ENCODE assay signal across 12 cellular contexts in genomic region chr2:56053679-56054078, GRCh38.
DNase-seq lines count a peak whose midpoint lies in the region; ATAC-seq and TF ChIP-seq lines count a peak whose summit lies in the region.
"Had no signal": no experiment of that assay in that cellular context is flagged by ENCODE, and none has a peak within 500 bp of the region (broad histone marks: within the 10 kb centered on the region; RNA-seq: fewer than 3 reads in every experiment).

No MANE protein-coding gene starts in this region.

- no peak overlapping the region for H2BK15ac ChIP-seq in mesendoderm (replicated peaks; ENCODE audit: low read depth)

- no peak overlapping the region for H3K4ac ChIP-seq in mesendoderm (ENCODE audit: low read depth, low read length)

- H2AK5ac ChIP-seq in mesendoderm (ENCODE audit: low read length): no peak overlapping the region

- POLR2A ChIA-PET in HCT116 (lab: Charles Lee): no interaction called here
- POLR2A ChIA-PET in CD4-positive, alpha-beta T cell (lab: Charles Lee): no interaction called here

- no peak overlapping the region for H3K56ac ChIP-seq in mesendoderm (ENCODE audit: low read length)

- H3K18ac ChIP-seq in mesendoderm (ENCODE audit: low read length): no peak overlapping the region

- RAD21 ChIA-PET in HCT116 (lab: Charles Lee; ENCODE audit: low non-redundant PET in 1 of 2, low total read pairs in 2 of 2, uncharacterized antibody in 2 of 2, unreplicated experiment in 2 of 2): no interaction called here

- no peak for TF ChIP-seq CTCF in HCT116 (IDR thresholded peaks at IDR 0.05 in 2 of 3, conservative IDR thresholded peaks at IDR 0.05 in 1 of 3; ENCODE audit: borderline replicate concordance in 1 of 3, insufficient read depth in 1 of 3, low read depth in 2 of 3, low read length in 2 of 3)
- TF ChIP-seq CTCF in colonic mucosa (IDR thresholded peaks at IDR 0.05): no peak
- TF ChIP-seq CTCF in CD4-positive, alpha-beta T cell (IDR thresholded peaks at IDR 0.05): no peak

- TF ChIP-seq RAD21 in HCT116 (IDR thresholded peaks at IDR 0.05; ENCODE audit: low read depth): no peak

- TF ChIP-seq POLR2A in HCT116 (IDR thresholded peaks at IDR 0.05; ENCODE audit: borderline replicate concordance, extremely low read depth, insufficient read depth, insufficient read length) (no peak), erythroblast (IDR thresholded peaks at IDR 0.05; ENCODE audit: low read length) (no peak)

- H3K4me3 ChIP-seq in HCT116 (replicated peaks in 1 of 2; ENCODE audit: low read depth in 1 of 2, low read length in 2 of 2): no peak overlapping the region
- no peak overlapping the region for H3K4me3 ChIP-seq in mesendoderm (ENCODE audit: low read length)
- H3K4me3 ChIP-seq in colonic mucosa: no peak overlapping the region
- H3K4me3 ChIP-seq: A549 had no signal

- no peak for ATAC-seq in HCT116
- ATAC-seq in CD4-positive, alpha-beta T cell (ENCODE audit: poor library complexity): no peak
- ATAC-seq: A549 had no signal

- no peak overlapping the region for H3K4me3 Mint-ChIP-seq in CD4-positive, alpha-beta T cell
- H3K4me3 Mint-ChIP-seq: CD8-positive, alpha-beta memory T cell had no signal

- H3K36me3 ChIP-seq in HCT116 (ENCODE audit: control insufficient read depth in 1 of 2, insufficient read depth in 2 of 2, low read length in 2 of 2) (no peaks in the 10 kb centered on the region), mesendoderm (ENCODE audit: control insufficient read depth, insufficient read depth, low read length) (no peaks in the 10 kb centered on the region), colonic mucosa (no peaks in the 10 kb centered on the region)
- H3K36me3 ChIP-seq: BE2C had no signal

- H4K5ac ChIP-seq in mesendoderm (ENCODE audit: low read length): no peak overlapping the region

- CTCF ChIA-PET in HCT116 (lab: Charles Lee): no interaction called here
- CTCF ChIA-PET in CD4-positive, alpha-beta T cell (lab: Charles Lee): no interaction called here

- H3K27me3 ChIP-seq in HCT116 (ENCODE audit: insufficient read depth, low read length) (no peaks in the 10 kb centered on the region), mesendoderm (ENCODE audit: insufficient read depth, low read length, poor library complexity) (no peaks in the 10 kb centered on the region), colonic mucosa (no peaks in the 10 kb centered on the region)
- no peaks in the 10 kb centered on the region for H3K27me3 ChIP-seq in CD4-positive, alpha-beta T cell (ENCODE audit: control insufficient read depth, insufficient read depth, low read length)
- H3K27me3 ChIP-seq: BE2C had no signal

- H3K27ac ChIP-seq in HCT116 (ENCODE audit: low read depth, low read length): no peak overlapping the region
- no peak overlapping the region for H3K27ac ChIP-seq in mesendoderm (ENCODE audit: low read depth, low read length)
- no peak overlapping the region for H3K27ac ChIP-seq in colonic mucosa
- H3K27ac ChIP-seq in CD4-positive, alpha-beta T cell (ENCODE audit: low read depth, low read length): no peak overlapping the region
- H3K27ac ChIP-seq: A549, C4-2B had no signal

- H3K4me1 Mint-ChIP-seq in CD4-positive, alpha-beta T cell (ENCODE audit: low read depth): no peaks in the 10 kb centered on the region
- H3K4me1 Mint-ChIP-seq: CD8-positive, alpha-beta memory T cell had no signal

- H3K9me3 Mint-ChIP-seq in CD4-positive, alpha-beta T cell: no peaks in the 10 kb centered on the region

- H2BK120ac ChIP-seq in mesendoderm (ENCODE audit: low read depth, low read length): no peak overlapping the region

- H2AFZ ChIP-seq in HCT116 (ENCODE audit: low read depth, low read length, poor library complexity, severe bottlenecking): no peak overlapping the region

- H3K9ac ChIP-seq in HCT116 (ENCODE audit: low read length) (no peak overlapping the region), mesendoderm (ENCODE audit: low read length) (no peak overlapping the region), colonic mucosa (ENCODE audit: low read depth in 2 of 2, low read length in 2 of 2) (no peak overlapping the region)

- H4K20me1 ChIP-seq in HCT116 (ENCODE audit: insufficient read depth): no peaks in the 10 kb centered on the region

- H3K4me1 ChIP-seq in HCT116 (ENCODE audit: control insufficient read depth in 1 of 2, insufficient read depth in 2 of 2, low read length in 2 of 2) (no peaks in the 10 kb centered on the region), mesendoderm (ENCODE audit: control insufficient read depth, low read depth, low read length) (no peaks in the 10 kb centered on the region), colonic mucosa (no peaks in the 10 kb centered on the region)
- H3K4me1 ChIP-seq: A549, BE2C had no signal

- no peaks in the 10 kb centered on the region for H3K9me2 ChIP-seq in HCT116 (ENCODE audit: insufficient read depth)

- H3K4me2 ChIP-seq in HCT116 (ENCODE audit: low read length): no peak overlapping the region
- H3K4me2 ChIP-seq in mesendoderm (ENCODE audit: low read length): no peak overlapping the region
- H3K4me2 ChIP-seq: A549 had no signal

- no peaks in the 10 kb centered on the region for H3K9me3 ChIP-seq in HCT116 (ENCODE audit: control insufficient read depth in 1 of 2, insufficient read depth in 1 of 2, low read depth in 1 of 2, low read length in 2 of 2)
- H3K9me3 ChIP-seq in colonic mucosa: no peaks in the 10 kb centered on the region
- no peaks in the 10 kb centered on the region for H3K9me3 ChIP-seq in CD4-positive, alpha-beta T cell (ENCODE audit: control insufficient read depth, low read length)
- H3K9me3 ChIP-seq: BE2C had no signal

- WGBS in mesendoderm (ENCODE audit: extremely low coverage, insufficient coverage, low lambda C conversion rate): no CpG with 5 or more reads among the region's 3 CpGs

- no peaks in the 10 kb centered on the region for H3K79me1 ChIP-seq in mesendoderm (ENCODE audit: low read length)

- BruUV-seq in HCT116 (replicated peaks; lab: Mats Ljungman, UMichigan): no TSS peak

- intact Hi-C loops in HCT116 (cut with micrococcal nuclease) (no loop called here), colonic mucosa (cut with DNase I) (no loop called here)
- intact Hi-C loops in CD4-positive, alpha-beta T cell (cut with DNase I, micrococcal nuclease): no loop called here

- H3K27me3 Mint-ChIP-seq in CD4-positive, alpha-beta T cell: no peaks in the 10 kb centered on the region
- H3K27me3 Mint-ChIP-seq: CD8-positive, alpha-beta memory T cell had no signal

- H3K23ac ChIP-seq in mesendoderm (ENCODE audit: low read length): no peak overlapping the region

- DNase-seq in COR-L47 (lab: John Stamatoyannopoulos, UW) (peak; percentile 38), HCT116 (ENCODE audit: low read depth, low spot score) (no peak), NCI-H69 (lab: John Stamatoyannopoulos, UW) (peak; percentile 64), mesendoderm (peak; percentile 32), erythroblast (lab: John Stamatoyannopoulos, UW) (no peak), NCI-H187 (lab: John Stamatoyannopoulos, UW) (no peak), colonic mucosa (no peak)
- no peak for DNase-seq in CD4-positive, alpha-beta T cell
- DNase-seq: BE2C; CD8-positive, alpha-beta memory T cell had no signal

- no peak overlapping the region for H3K27ac Mint-ChIP-seq in CD4-positive, alpha-beta T cell
- H3K27ac Mint-ChIP-seq: CD8-positive, alpha-beta memory T cell had no signal

- H3K36me3 Mint-ChIP-seq in CD4-positive, alpha-beta T cell (ENCODE audit: low read depth): no peaks in the 10 kb centered on the region
- H3K36me3 Mint-ChIP-seq: CD8-positive, alpha-beta memory T cell had no signal

- no peaks in the 10 kb centered on the region for H3K79me2 ChIP-seq in HCT116 (ENCODE audit: insufficient read depth, low read length)
- no peaks in the 10 kb centered on the region for H3K79me2 ChIP-seq in mesendoderm (ENCODE audit: control insufficient read depth, insufficient read depth, low read length)

- no peak overlapping the region for H2BK5ac ChIP-seq in mesendoderm (ENCODE audit: low read length)

- no peak overlapping the region for H4K8ac ChIP-seq in mesendoderm (ENCODE audit: low read depth, low read length)

TF ChIP-seq in HCT116, 20 proteins besides CTCF, POLR2A, EP300 and RAD21:
- TF ChIP-seq EZH2 (IDR thresholded peaks at IDR 0.05): no peak
- no peak for TF ChIP-seq ATF3 (IDR thresholded peaks at IDR 0.05)
- TF ChIP-seq REST (IDR thresholded peaks at IDR 0.05; ENCODE audit: low read depth): peak; percentile 5; the same call in 1 of the 2 replicates
- TF ChIP-seq ELF1 (IDR thresholded peaks at IDR 0.05; ENCODE audit: borderline replicate concordance, low read depth): no peak
- TF ChIP-seq SRF (IDR thresholded peaks at IDR 0.05; ENCODE audit: low read depth): no peak
- no peak for TF ChIP-seq EZH2phosphoT487 (IDR thresholded peaks at IDR 0.05; ENCODE audit: borderline replicate concordance)
- no peak for TF ChIP-seq EGR1 (IDR thresholded peaks at IDR 0.05; ENCODE audit: low read depth)

Comparison
In these comparisons a context has a peak if more than half of its experiments do, and no peak if none do; other contexts are left out.
1. DNase-seq: peak in COR-L47 (single experiment), NCI-H69 (single experiment) and mesendoderm (single experiment); none in HCT116 (single experiment), erythroblast (0 of 2), NCI-H187 (0 of 2), colonic mucosa (single experiment) and CD4-positive, alpha-beta T cell (0 of 10).